In the genomic region with DNA sequence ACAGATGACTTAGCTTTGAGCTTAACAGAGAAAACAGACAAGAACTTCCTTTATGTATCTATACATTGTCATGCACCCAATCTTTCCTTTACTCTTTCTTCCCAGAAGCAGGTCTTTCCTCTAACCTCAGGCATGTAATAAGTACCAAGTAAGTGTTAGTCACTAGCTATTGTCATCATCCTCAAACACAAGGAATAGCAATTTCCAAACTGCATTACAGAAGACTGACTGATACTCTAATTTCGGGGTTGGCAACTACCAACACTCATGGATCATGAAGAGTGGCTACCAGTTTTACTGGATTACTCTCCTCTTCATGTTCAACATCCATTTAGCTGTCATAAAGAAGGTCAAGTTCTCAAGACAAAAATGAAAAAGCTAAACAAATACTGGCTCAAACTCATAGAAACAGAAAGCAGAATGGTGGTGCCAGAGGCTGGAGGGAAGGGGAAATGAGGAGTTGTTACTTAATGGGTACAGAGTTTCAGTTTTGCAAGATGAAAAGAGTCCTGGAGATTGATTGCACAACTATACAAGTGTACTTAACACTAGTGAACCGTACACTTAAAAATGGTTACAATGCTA, we compare ENCODE assay signal across 8 cellular contexts.
DNase-seq lines count a peak whose midpoint lies in the region; ATAC-seq and TF ChIP-seq lines count a peak whose summit lies in the region.

No MANE protein-coding gene starts in this region.

- H3K9me3 ChIP-seq in mesenchymal stem cell (ENCODE audit: control insufficient read depth, low read length), result no peaks in the 10 kb centered on the region
- no peaks in the 10 kb centered on the region for H3K9me3 ChIP-seq in aorta (ENCODE audit: control insufficient read depth, low read length)

- H2BK120ac ChIP-seq in mesenchymal stem cell (ENCODE audit: low read depth, low read length), result no peak overlapping the region

- peak overlapping the region; percentile 56 for H3K9ac ChIP-seq in mesenchymal stem cell (ENCODE audit: low read length)

- no peaks in the 10 kb centered on the region for H3K36me3 ChIP-seq in mesenchymal stem cell (ENCODE audit: control insufficient read depth in 1 of 2, insufficient read depth in 2 of 2, low read depth in 1 of 2, low read length in 2 of 2)
- H3K36me3 ChIP-seq in aorta (ENCODE audit: control insufficient read depth in 1 of 2, insufficient read depth in 2 of 2, low read length in 1 of 2), result no peaks in the 10 kb centered on the region

- peak overlapping the region; percentile 92 to 98 (median 95) for H3K27ac Mint-ChIP-seq in CD14-positive monocyte

- peak overlapping the region; percentile 53 for H3K4me3 ChIP-seq in NB4 (ENCODE audit: low read depth, low read length)
- peak overlapping the region in 1 of 2 experiments; percentile 60 for H3K4me3 ChIP-seq in mesenchymal stem cell (ENCODE audit: insufficient read depth in 1 of 2, low read depth in 1 of 2, low read length in 2 of 2)
- H3K4me3 ChIP-seq in aorta (ENCODE audit: low read length in 2 of 2), result no peak overlapping the region

- H2BK12ac ChIP-seq in mesenchymal stem cell (ENCODE audit: low read length in 2 of 2), result no peak overlapping the region

- 31% methylated on average over 2 of the region's 2 CpGs for WGBS in mesenchymal stem cell
- 54 to 61% methylated on average over 2 of the region's 2 CpGs for WGBS in aorta, 2 donors

- peak overlapping the region; percentile 52 to 82 for H3K4me3 Mint-ChIP-seq in CD14-positive monocyte

- H3K23ac ChIP-seq in mesenchymal stem cell (ENCODE audit: low read length in 2 of 2), result no peak overlapping the region

- H2BK5ac ChIP-seq in mesenchymal stem cell (ENCODE audit: low read depth, low read length, poor library complexity, severe bottlenecking), result no peak overlapping the region

- no peak overlapping the region for H3K14ac ChIP-seq in mesenchymal stem cell (ENCODE audit: low read length in 2 of 2)

- no peak overlapping the region for H3K4ac ChIP-seq in mesenchymal stem cell (ENCODE audit: low read depth in 1 of 2, low read length in 2 of 2)

- H3K36me3 Mint-ChIP-seq in CD14-positive monocyte, result peaks cover 0 to 3% of the 10 kb centered on the region in 2 donors

- H2BK15ac ChIP-seq in mesenchymal stem cell (ENCODE audit: low read depth, poor library complexity, severe bottlenecking), result no peak overlapping the region

- H3K27me3 Mint-ChIP-seq in CD14-positive monocyte (ENCODE audit: low read depth in 3 of 3), result peaks cover 0 to 2% (median 0%) of the 10 kb centered on the region in 3 donors

- H3K4me1 ChIP-seq in mesenchymal stem cell (ENCODE audit: control insufficient read depth, insufficient read depth, low read depth, low read length) (peaks cover 3% of the 10 kb centered on the region), aorta (ENCODE audit: control insufficient read depth in 1 of 2, insufficient read depth in 2 of 2, low read length in 2 of 2) (peaks cover 0 to 15% of the 10 kb centered on the region in 2 donors)

- peaks cover 9% of the 10 kb centered on the region for H3K79me1 ChIP-seq in mesenchymal stem cell (replicated peaks; ENCODE audit: low read length, poor library complexity, severe bottlenecking)

- no peaks in the 10 kb centered on the region for H3K9me3 Mint-ChIP-seq in CD14-positive monocyte

- DNase-seq in CD14-positive monocyte (ENCODE audit: low spot score) (peak; percentile 50), NB4 (ENCODE audit: low read depth) (peak; percentile 86), astrocyte of the hippocampus (ENCODE audit: low read depth, low spot score) (peak; percentile 59), mesenchymal stem cell (peak; percentile 82), aorta (no peak), NCI-H345 treated with DMSO at 0.1 percent for 48 hours (lab: John Stamatoyannopoulos, UW; ENCODE audit: unreplicated experiment) (no peak), iPS-NIHi7 (ENCODE audit: extremely low spot score) (no peak)

- H3K18ac ChIP-seq in mesenchymal stem cell (ENCODE audit: low read depth in 1 of 2, low read length in 2 of 2), result no peak overlapping the region

- TF ChIP-seq CTCF in CD14-positive monocyte (IDR thresholded peaks at IDR 0.05) (no peak), NB4 (IDR thresholded peaks at IDR 0.05; ENCODE audit: low read depth, low read length) (no peak)

- H3K4me1 Mint-ChIP-seq in CD14-positive monocyte, result peaks cover 85% of the 10 kb centered on the region

- intact Hi-C loops in CD14-positive monocyte (cut with micrococcal nuclease), result loop anchor here in 1 of 2 donors (2.0 kb wide), 1 partner anchor 14 kb away; no protein-coding TSS in a partner anchor
- intact Hi-C loops in aorta (cut with DNase I), result loop anchor here in 1 of 2 donors (10.0 kb wide), 1 partner anchor 108 kb away; a partner anchor contains a TSS

- H2AFZ ChIP-seq in mesenchymal stem cell (ENCODE audit: low read depth, low read length), result no peak overlapping the region

- no peak overlapping the region for H2AK5ac ChIP-seq in mesenchymal stem cell (ENCODE audit: low read length, severe bottlenecking)

- peak overlapping the region; percentile 3 for H3K27ac ChIP-seq in mesenchymal stem cell (ENCODE audit: low read length, poor library complexity, severe bottlenecking)
- H3K27ac ChIP-seq in aorta (ENCODE audit: low read depth in 1 of 2, low read length in 2 of 2), result no peak overlapping the region

- no peak overlapping the region for H3K4me2 ChIP-seq in mesenchymal stem cell (ENCODE audit: low read length, poor library complexity, severe bottlenecking)

- peak; percentile 85 for ATAC-seq in GM21447 (IDR thresholded peaks at IDR 0.05; ENCODE audit: unreplicated experiment)
- ATAC-seq in aorta (ENCODE audit: low FRiP score), result no peak

- no peak overlapping the region for H4K91ac ChIP-seq in mesenchymal stem cell (ENCODE audit: low read length)

- H4K8ac ChIP-seq in mesenchymal stem cell (ENCODE audit: low read length), result no peak overlapping the region

- no peak for TF ChIP-seq POLR2A in NB4 (IDR thresholded peaks at IDR 0.05; ENCODE audit: extremely low read depth, insufficient read length)

- H3K27me3 ChIP-seq in mesenchymal stem cell (ENCODE audit: control insufficient read depth in 1 of 2, insufficient read depth in 1 of 2, low read length in 2 of 2) (no peaks in the 10 kb centered on the region), aorta (ENCODE audit: control insufficient read depth in 1 of 2, insufficient read depth in 2 of 2, low read length in 1 of 2) (no peaks in the 10 kb centered on the region)

Comparison
In these comparisons a context has a peak if more than half of its experiments do, and no peak if none do; other contexts are left out.
1. DNase-seq: peak in CD14-positive monocyte (single experiment), NB4 (single experiment), astrocyte of the hippocampus (single experiment) and mesenchymal stem cell (single experiment); none in aorta (0 of 2), NCI-H345 treated with DMSO at 0.1 percent for 48 hours (single experiment) and iPS-NIHi7 (single experiment).